Comparison of ENCODE assay signal across 23 cellular contexts in the genomic region with DNA sequence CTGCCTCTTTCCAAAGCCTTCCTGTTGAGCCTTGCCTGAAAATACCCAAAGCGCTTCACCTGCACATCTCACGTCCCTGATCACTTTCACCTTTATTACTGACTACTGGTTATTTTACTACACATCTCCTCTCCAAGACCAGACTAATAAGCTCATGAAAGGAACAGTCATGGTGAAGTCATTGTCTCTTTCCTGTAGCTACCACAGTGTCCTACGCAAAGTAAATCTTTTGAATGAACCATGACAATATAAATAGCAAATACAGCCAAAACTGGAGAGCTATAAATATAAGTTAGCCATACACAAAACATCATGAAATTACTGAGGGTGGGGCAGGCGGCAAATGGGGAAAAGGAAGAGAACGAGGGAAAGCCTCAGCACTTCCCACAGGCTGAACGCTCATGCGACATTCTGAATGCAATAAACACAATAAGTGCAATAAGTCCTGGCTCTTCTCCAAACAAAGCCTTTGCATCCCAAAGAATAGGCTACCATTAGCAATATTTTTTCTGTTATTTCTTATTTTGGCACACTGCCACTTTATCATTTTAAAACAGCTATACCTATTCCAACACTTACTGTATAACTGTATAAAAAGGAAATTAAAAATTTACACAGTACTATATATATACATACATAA.
"Had no signal": no experiment of that assay in that cellular context is flagged by ENCODE, and none has a peak within 500 bp of the region (broad histone marks: within the 10 kb centered on the region; RNA-seq: fewer than 3 reads in every experiment).

No MANE protein-coding gene starts in this region.

- H3K9me3 ChIP-seq: neutrophil, ovary, psoas muscle, thyroid gland had no signal

- H3K27me3 ChIP-seq: neutrophil, ovary, thyroid gland had no signal

- ATAC-seq: activated CD8-positive, alpha-beta memory T cell treated with anti-CD3 and anti-CD28 coated beads, Interleukin-2, amount 10 ng/mL, durations not matched to agents 7 days and 5 days; activated CD8-positive, alpha-beta T cell treated with anti-CD3 and anti-CD28 coated beads for 36 hours; left colon; psoas muscle; right cardiac atrium had no signal

- H3K36me3 ChIP-seq: ovary had no signal

- H3K4me1 ChIP-seq: psoas muscle, thyroid gland had no signal

- H3K4me3 ChIP-seq: coronary artery, ovary, psoas muscle, thyroid gland had no signal

- H3K27ac ChIP-seq: coronary artery, neutrophil, ovary, psoas muscle, thyroid gland had no signal

- DNase-seq: activated CD4-positive, alpha-beta T cell treated with anti-CD3 and anti-CD28 coated beads for 4 hours; activated CD4-positive, CD25-positive, alpha-beta regulatory T cell; activated CD8-positive, alpha-beta memory T cell treated with anti-CD3 and anti-CD28 coated beads, Interleukin-2, amount 10 ng/mL, durations not matched to agents 7 days and 5 days; activated CD8-positive, alpha-beta T cell treated with anti-CD3 and anti-CD28 coated beads for 36 hours; activated effector memory CD4-positive, alpha-beta T cell treated with anti-CD3 and anti-CD28 coated beads, Interleukin-2, amount 50 U/mL, for 16 hours; activated naive CD4-positive, alpha-beta T cell treated with anti-CD3 and anti-CD28 coated beads, Interleukin-2, amount 10 ng/mL, durations not matched to agents 7 days and 5 days; activated T-cell treated with anti-CD3 and anti-CD28 coated beads for 4 hours; amygdala; cerebellar nuclear complex; erythroblast; foreskin fibroblast; left colon; mesenchymal stem cell; ovary; psoas muscle; right cardiac atrium; stimulated activated CD4-positive, alpha-beta T cell treated with anti-CD3 and anti-CD28 coated beads, Interleukin-12 subunit alpha, Interleukin-12 subunit beta, amount 100 ng/mL, for 4 hours; stimulated activated CD4-positive, alpha-beta T cell treated with anti-CD3 and anti-CD28 coated beads, Interleukin-4, amount 100 ng/mL, for 4 hours; substantia nigra; T1000; thyroid gland had no signal
